In genomic region chr14:74927225-74927624, GRCh38 we compare ENCODE assay signal across 1 cellular context.
TF ChIP-seq lines count a peak whose summit lies in the region.

No MANE protein-coding gene starts in this region.

TF ChIP-seq in K562, 482 proteins besides CTCF, POLR2A, EP300 and RAD21 (continued from another document):
- TF ChIP-seq TEAD4 (IDR thresholded peaks at IDR 0.05; ENCODE audit: low read length) (peak; percentile 93), TEAD4 (CRISPR knock-in tag; IDR thresholded peaks at IDR 0.05; ENCODE audit: borderline replicate concordance) (no peak), ELF2 (CRISPR knock-in tag; IDR thresholded peaks at IDR 0.05) (no peak), BCL6 (CRISPR knock-in tag; IDR thresholded peaks at IDR 0.05) (no peak), ZNF444 (CRISPR knock-in tag; IDR thresholded peaks at IDR 0.05) (no peak), PRDM10 (IDR thresholded peaks at IDR 0.05; ENCODE audit: partially characterized antibody) (peak; percentile 37), NFE2 (IDR thresholded peaks at IDR 0.05; ENCODE audit: low read depth) (no peak), FOXA1 (IDR thresholded peaks at IDR 0.05; ENCODE audit: borderline replicate concordance) (0 out of 2 replicates have a peak, but pooled peaks have one; percentile 40), SRSF1 (IDR thresholded peaks at IDR 0.05; ENCODE audit: low read depth, low read length) (no peak), FOXM1 (IDR thresholded peaks at IDR 0.05; ENCODE audit: low read depth) (peak; percentile 78), FOXM1 (CRISPR knock-in tag; IDR thresholded peaks at IDR 0.05; ENCODE audit: low read depth) (no peak), NCOR1 (IDR thresholded peaks at IDR 0.05) (peak; percentile 85), DPF2 (IDR thresholded peaks at IDR 0.05) (peak; percentile 84), NFIC (IDR thresholded peaks at IDR 0.05) (peak; percentile 71), POLR2AphosphoS5 (IDR thresholded peaks at IDR 0.05; ENCODE audit: control insufficient read depth, insufficient read depth, low read depth, low read length) (0 out of 2 replicates have a peak, but pooled peaks have one; percentile 22), ZNF282 (CRISPR knock-in tag; IDR thresholded peaks at IDR 0.05) (no peak), TCF3 (CRISPR knock-in tag; IDR thresholded peaks at IDR 0.05) (peak; percentile 80), TAL1 (IDR thresholded peaks at IDR 0.05) (peak; percentile 91), ZNF253 (CRISPR knock-in tag; conservative IDR thresholded peaks at IDR 0.05) (no peak), HES1 (IDR thresholded peaks at IDR 0.05; ENCODE audit: low read depth) (peak; percentile 41; the same call in 1 of the 2 replicates)
- TF ChIP-seq, protein P1, sequence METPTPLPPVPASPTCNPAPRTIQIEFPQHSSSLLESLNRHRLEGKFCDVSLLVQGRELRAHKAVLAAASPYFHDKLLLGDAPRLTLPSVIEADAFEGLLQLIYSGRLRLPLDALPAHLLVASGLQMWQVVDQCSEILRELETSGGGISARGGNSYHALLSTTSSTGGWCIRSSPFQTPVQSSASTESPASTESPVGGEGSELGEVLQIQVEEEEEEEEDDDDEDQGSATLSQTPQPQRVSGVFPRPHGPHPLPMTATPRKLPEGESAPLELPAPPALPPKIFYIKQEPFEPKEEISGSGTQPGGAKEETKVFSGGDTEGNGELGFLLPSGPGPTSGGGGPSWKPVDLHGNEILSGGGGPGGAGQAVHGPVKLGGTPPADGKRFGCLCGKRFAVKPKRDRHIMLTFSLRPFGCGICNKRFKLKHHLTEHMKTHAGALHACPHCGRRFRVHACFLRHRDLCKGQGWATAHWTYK (CRISPR knock-in tag; IDR thresholded peaks at IDR 0.05): no peak
- TF ChIP-seq, protein P2, sequence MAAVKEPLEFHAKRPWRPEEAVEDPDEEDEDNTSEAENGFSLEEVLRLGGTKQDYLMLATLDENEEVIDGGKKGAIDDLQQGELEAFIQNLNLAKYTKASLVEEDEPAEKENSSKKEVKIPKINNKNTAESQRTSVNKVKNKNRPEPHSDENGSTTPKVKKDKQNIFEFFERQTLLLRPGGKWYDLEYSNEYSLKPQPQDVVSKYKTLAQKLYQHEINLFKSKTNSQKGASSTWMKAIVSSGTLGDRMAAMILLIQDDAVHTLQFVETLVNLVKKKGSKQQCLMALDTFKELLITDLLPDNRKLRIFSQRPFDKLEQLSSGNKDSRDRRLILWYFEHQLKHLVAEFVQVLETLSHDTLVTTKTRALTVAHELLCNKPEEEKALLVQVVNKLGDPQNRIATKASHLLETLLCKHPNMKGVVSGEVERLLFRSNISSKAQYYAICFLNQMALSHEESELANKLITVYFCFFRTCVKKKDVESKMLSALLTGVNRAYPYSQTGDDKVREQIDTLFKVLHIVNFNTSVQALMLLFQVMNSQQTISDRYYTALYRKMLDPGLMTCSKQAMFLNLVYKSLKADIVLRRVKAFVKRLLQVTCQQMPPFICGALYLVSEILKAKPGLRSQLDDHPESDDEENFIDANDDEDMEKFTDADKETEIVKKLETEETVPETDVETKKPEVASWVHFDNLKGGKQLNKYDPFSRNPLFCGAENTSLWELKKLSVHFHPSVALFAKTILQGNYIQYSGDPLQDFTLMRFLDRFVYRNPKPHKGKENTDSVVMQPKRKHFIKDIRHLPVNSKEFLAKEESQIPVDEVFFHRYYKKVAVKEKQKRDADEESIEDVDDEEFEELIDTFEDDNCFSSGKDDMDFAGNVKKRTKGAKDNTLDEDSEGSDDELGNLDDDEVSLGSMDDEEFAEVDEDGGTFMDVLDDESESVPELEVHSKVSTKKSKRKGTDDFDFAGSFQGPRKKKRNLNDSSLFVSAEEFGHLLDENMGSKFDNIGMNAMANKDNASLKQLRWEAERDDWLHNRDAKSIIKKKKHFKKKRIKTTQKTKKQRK (IDR thresholded peaks at IDR 0.05; ENCODE audit: borderline replicate concordance, low read depth, low read length): no peak
- TF ChIP-seq, protein P3, sequence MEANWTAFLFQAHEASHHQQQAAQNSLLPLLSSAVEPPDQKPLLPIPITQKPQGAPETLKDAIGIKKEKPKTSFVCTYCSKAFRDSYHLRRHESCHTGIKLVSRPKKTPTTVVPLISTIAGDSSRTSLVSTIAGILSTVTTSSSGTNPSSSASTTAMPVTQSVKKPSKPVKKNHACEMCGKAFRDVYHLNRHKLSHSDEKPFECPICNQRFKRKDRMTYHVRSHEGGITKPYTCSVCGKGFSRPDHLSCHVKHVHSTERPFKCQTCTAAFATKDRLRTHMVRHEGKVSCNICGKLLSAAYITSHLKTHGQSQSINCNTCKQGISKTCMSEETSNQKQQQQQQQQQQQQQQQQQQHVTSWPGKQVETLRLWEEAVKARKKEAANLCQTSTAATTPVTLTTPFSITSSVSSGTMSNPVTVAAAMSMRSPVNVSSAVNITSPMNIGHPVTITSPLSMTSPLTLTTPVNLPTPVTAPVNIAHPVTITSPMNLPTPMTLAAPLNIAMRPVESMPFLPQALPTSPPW (CRISPR knock-in tag; IDR thresholded peaks at IDR 0.05): 0 out of 2 replicates have a peak, but pooled peaks have one; percentile 10
- TF ChIP-seq, protein P4, sequence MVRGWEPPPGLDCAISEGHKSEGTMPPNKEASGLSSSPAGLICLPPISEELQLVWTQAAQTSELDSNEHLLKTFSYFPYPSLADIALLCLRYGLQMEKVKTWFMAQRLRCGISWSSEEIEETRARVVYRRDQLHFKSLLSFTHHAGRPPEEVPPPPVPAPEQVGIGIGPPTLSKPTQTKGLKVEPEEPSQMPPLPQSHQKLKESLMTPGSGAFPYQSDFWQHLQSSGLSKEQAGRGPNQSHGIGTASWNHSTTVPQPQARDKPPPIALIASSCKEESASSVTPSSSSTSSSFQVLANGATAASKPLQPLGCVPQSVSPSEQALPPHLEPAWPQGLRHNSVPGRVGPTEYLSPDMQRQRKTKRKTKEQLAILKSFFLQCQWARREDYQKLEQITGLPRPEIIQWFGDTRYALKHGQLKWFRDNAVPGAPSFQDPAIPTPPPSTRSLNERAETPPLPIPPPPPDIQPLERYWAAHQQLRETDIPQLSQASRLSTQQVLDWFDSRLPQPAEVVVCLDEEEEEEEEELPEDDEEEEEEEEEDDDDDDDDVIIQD (CRISPR knock-in tag; IDR thresholded peaks at IDR 0.05): no peak
